In the genomic region with DNA sequence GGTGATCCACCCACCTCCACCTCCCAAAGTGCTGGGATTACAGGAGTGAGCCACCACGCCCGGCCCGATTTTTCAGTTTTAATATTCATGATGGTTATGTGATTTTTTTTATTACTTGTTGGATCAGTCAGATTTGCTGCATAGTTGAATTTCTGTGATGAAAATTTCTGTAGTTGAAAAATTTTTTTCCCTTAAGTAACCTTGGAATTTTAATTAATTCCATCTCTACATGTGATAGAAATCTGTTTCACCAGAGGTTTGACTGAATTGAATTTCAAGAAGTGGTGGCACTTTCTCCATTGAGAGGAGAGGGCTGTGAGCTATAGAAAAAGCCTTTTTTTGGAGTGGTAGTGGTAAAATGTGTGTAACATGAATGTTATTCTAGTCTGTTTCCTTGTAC, we compare ENCODE assay signal across 11 cellular contexts.
"Had no signal": no experiment of that assay in that cellular context is flagged by ENCODE, and none has a peak within 500 bp of the region (broad histone marks: within the 10 kb centered on the region; RNA-seq: fewer than 3 reads in every experiment).

No MANE protein-coding gene starts in this region.

- ATAC-seq: activated CD8-positive, alpha-beta memory T cell treated with anti-CD3 and anti-CD28 coated beads, Interleukin-2, amount 10 ng/mL, durations not matched to agents 7 days and 5 days had no signal

- H3K9me3 Mint-ChIP-seq: activated naive CD4-positive, alpha-beta T cell treated with anti-CD3 and anti-CD28 coated beads, Interleukin-2, amount 50 U/mL, for 24 hours; activated T-cell treated with anti-CD3 and anti-CD28 coated beads, Interleukin-2, amount 50 U/mL, for 24 hours had no signal

- H3K27ac ChIP-seq: transverse colon had no signal

- H3K27me3 Mint-ChIP-seq: activated CD8-positive, alpha-beta memory T cell treated with anti-CD3 and anti-CD28 coated beads, Interleukin-2, amount 10 ng/mL, durations not matched to agents 7 days and 5 days; activated naive CD4-positive, alpha-beta T cell treated with anti-CD3 and anti-CD28 coated beads, Interleukin-2, amount 50 U/mL, for 24 hours; activated T-cell treated with anti-CD3 and anti-CD28 coated beads, Interleukin-2, amount 50 U/mL, for 24 hours had no signal

- DNase-seq: activated CD4-positive, alpha-beta T cell treated with anti-CD3 and anti-CD28 coated beads for 1 hour; activated CD4-positive, alpha-beta T cell treated with anti-CD3 and anti-CD28 coated beads, Interleukin-2, amount 50 U/mL, for 48 hours; activated CD8-positive, alpha-beta memory T cell treated with anti-CD3 and anti-CD28 coated beads, Interleukin-2, amount 10 ng/mL, durations not matched to agents 7 days and 5 days; activated effector memory CD4-positive, alpha-beta T cell treated with Interleukin-2 at 50 U/mL for 16 hours; activated T-cell treated with anti-CD3 and anti-CD28 coated beads, Interleukin-2, amount 50 U/mL, for 24 hours; aorta; hippocampal formation; retina; SW 1271; transverse colon had no signal

- H3K9me3 ChIP-seq: transverse colon had no signal

- H3K4me3 ChIP-seq: transverse colon had no signal

- H3K36me3 ChIP-seq: transverse colon had no signal

- H3K4me3 Mint-ChIP-seq: activated CD8-positive, alpha-beta memory T cell treated with anti-CD3 and anti-CD28 coated beads, Interleukin-2, amount 10 ng/mL, durations not matched to agents 7 days and 5 days; activated naive CD4-positive, alpha-beta T cell treated with anti-CD3 and anti-CD28 coated beads, Interleukin-2, amount 50 U/mL, for 24 hours; activated T-cell treated with anti-CD3 and anti-CD28 coated beads, Interleukin-2, amount 50 U/mL, for 24 hours had no signal

- H3K27ac Mint-ChIP-seq: activated CD8-positive, alpha-beta memory T cell treated with anti-CD3 and anti-CD28 coated beads, Interleukin-2, amount 10 ng/mL, durations not matched to agents 7 days and 5 days; activated naive CD4-positive, alpha-beta T cell treated with anti-CD3 and anti-CD28 coated beads, Interleukin-2, amount 50 U/mL, for 24 hours had no signal
